In genomic region chr12:42180990-42181611, GRCh38 we compare ENCODE assay signal across 13 cellular contexts. TPM values are rescaled to one million over a fixed set of nuclear protein-coding genes. Genes with fewer than 3 reads are reported as not detected.
DNase-seq lines count a peak whose midpoint lies in the region; ATAC-seq and TF ChIP-seq lines count a peak whose summit lies in the region.
"Had no signal": no experiment of that assay in that cellular context is flagged by ENCODE, and none has a peak within 500 bp of the region (broad histone marks: within the 10 kb centered on the region; RNA-seq: fewer than 3 reads in every experiment).

No MANE protein-coding gene starts in this region.

- intact Hi-C loops in A673 (cut with micrococcal nuclease; ENCODE audit: unreplicated experiment), result no loop called here
- intact Hi-C loops in PC-9 (cut with micrococcal nuclease; ENCODE audit: unreplicated experiment), result loop anchor here (10.0 kb wide), 1 partner anchor 56 kb away; no protein-coding TSS in a partner anchor
- intact Hi-C loops in Calu3 (cut with micrococcal nuclease; ENCODE audit: unreplicated experiment), result no loop called here

- H3K27me3 ChIP-seq in A673 (replicated peaks; ENCODE audit: insufficient read depth, low read depth, low read length, poor library complexity) (no peaks in the 10 kb centered on the region), PC-9 (ENCODE audit: insufficient read depth, low read depth) (no peaks in the 10 kb centered on the region)
- H3K27me3 ChIP-seq: SJCRH30 had no signal

- H3K36me3 Mint-ChIP-seq in IgD-negative memory B cell (peaks cover 14% of the 10 kb centered on the region), Calu3 (ENCODE audit: insufficient read depth, unreplicated experiment) (peaks cover 4% of the 10 kb centered on the region)

- ATAC-seq in HG03025 (IDR thresholded peaks at IDR 0.05; ENCODE audit: low FRiP score, unreplicated experiment), result no peak

- no peaks in the 10 kb centered on the region for H4K20me1 ChIP-seq in PC-9 (ENCODE audit: insufficient read depth)

- no peaks in the 10 kb centered on the region for H3F3A ChIP-seq in PC-9 (ENCODE audit: insufficient read depth, low read depth)

- TF ChIP-seq CTCF in A673 (conservative IDR thresholded peaks at IDR 0.05; ENCODE audit: low read depth, low read length), result no peak
- no peak for TF ChIP-seq CTCF in PC-9 (conservative IDR thresholded peaks at IDR 0.05)
- TF ChIP-seq CTCF in Calu3 (IDR thresholded peaks at IDR 0.05; ENCODE audit: unreplicated experiment), result no peak

- H3K27ac ChIP-seq in A673 (ENCODE audit: low read depth, low read length, poor library complexity, severe bottlenecking) (no peak overlapping the region), PC-9 (no peak overlapping the region)
- H3K27ac ChIP-seq: SJCRH30, skin epidermis had no signal

- no peak overlapping the region for H2AFZ ChIP-seq in PC-9

- H3K4me3 Mint-ChIP-seq in IgD-negative memory B cell, result no peak overlapping the region
- H3K4me3 Mint-ChIP-seq in Calu3 (ENCODE audit: low read depth, unreplicated experiment), result no peak overlapping the region
- H3K4me3 Mint-ChIP-seq: activated naive CD8-positive, alpha-beta T cell treated with anti-CD3 and anti-CD28 coated beads, Interleukin-2, amount 10 ng/mL, durations not matched to agents 7 days and 5 days had no signal

- no peaks in the 10 kb centered on the region for H3K9me3 ChIP-seq in A673 (ENCODE audit: low read depth, low read length, poor library complexity, severe bottlenecking)
- no peaks in the 10 kb centered on the region for H3K9me3 ChIP-seq in PC-9 (ENCODE audit: insufficient read depth, low read depth)
- H3K9me3 ChIP-seq: SJCRH30 had no signal

- DNase-seq in A673 (ENCODE audit: low spot score), result peak; percentile 43
- peak; percentile 33 for DNase-seq in astrocyte of the hippocampus (ENCODE audit: low read depth, low spot score)
- peak; percentile 60 for DNase-seq in kidney glomerular epithelial cell (lab: John Stamatoyannopoulos, UW)
- no peak for DNase-seq in effector CD8-positive, alpha-beta T cell (lab: John Stamatoyannopoulos, UW)
- no peak for DNase-seq in PC-9
- DNase-seq in Calu3, result no peak
- DNase-seq: activated CD4-positive, alpha-beta T cell treated with anti-CD3 and anti-CD28 coated beads, Interleukin-2, amount 50 U/mL, for 1 hour; activated naive CD8-positive, alpha-beta T cell treated with anti-CD3 and anti-CD28 coated beads, Interleukin-2, amount 10 ng/mL, durations not matched to agents 7 days and 5 days; NCI-H2107; SJCRH30 had no signal

- H3K4me2 ChIP-seq in PC-9, result no peak overlapping the region

- H3K27me3 Mint-ChIP-seq in IgD-negative memory B cell (no peaks in the 10 kb centered on the region), Calu3 (ENCODE audit: unreplicated experiment) (no peaks in the 10 kb centered on the region)
- H3K27me3 Mint-ChIP-seq: activated naive CD8-positive, alpha-beta T cell treated with anti-CD3 and anti-CD28 coated beads, Interleukin-2, amount 10 ng/mL, durations not matched to agents 7 days and 5 days had no signal

- POLR2A ChIA-PET in A673 (lab: Charles Lee; ENCODE audit: low non-redundant PET), result no interaction called here
- POLR2A ChIA-PET in PC-9 (lab: Charles Lee; ENCODE audit: unreplicated experiment), result no interaction called here

- H3K79me2 ChIP-seq in PC-9 (ENCODE audit: low read depth), result no peaks in the 10 kb centered on the region

- peak overlapping the region in 2 of 3 donors; percentile 7 to 54 for H3K27ac Mint-ChIP-seq in IgD-negative memory B cell
- H3K27ac Mint-ChIP-seq in Calu3 (ENCODE audit: unreplicated experiment), result no peak overlapping the region
- H3K27ac Mint-ChIP-seq: activated naive CD8-positive, alpha-beta T cell treated with anti-CD3 and anti-CD28 coated beads, Interleukin-2, amount 10 ng/mL, durations not matched to agents 7 days and 5 days had no signal

- BruUV-seq in A673 (replicated peaks; lab: Mats Ljungman, UMichigan) (no TSS peak), PC-9 (replicated peaks; lab: Mats Ljungman, UMichigan) (no TSS peak), Calu3 (replicated peaks; lab: Mats Ljungman, UMichigan) (no TSS peak)

- H3K4me3 ChIP-seq in A673 (ENCODE audit: low read depth, low read length, poor library complexity, severe bottlenecking) (no peak overlapping the region), PC-9 (no peak overlapping the region)
- H3K4me3 ChIP-seq: SJCRH30, skin epidermis had no signal

- CTCF ChIA-PET in A673 (lab: Charles Lee), result interaction anchor here (0.6 kb wide), 1 partner anchor 98 kb away, joined by 6 read pairs; no protein-coding TSS in a partner anchor
- CTCF ChIA-PET in PC-9 (lab: Charles Lee), result no interaction called here
- CTCF ChIA-PET in Calu3 (lab: Charles Lee), result interaction anchor here (0.7 kb wide), 1 partner anchor 10 kb away, joined by 3 read pairs; no protein-coding TSS in a partner anchor

- no peaks in the 10 kb centered on the region for H3K36me3 ChIP-seq in A673 (ENCODE audit: insufficient read depth, low read length, poor library complexity, severe bottlenecking)
- H3K36me3 ChIP-seq in PC-9 (ENCODE audit: low read depth), result no peaks in the 10 kb centered on the region

- H3K9me2 ChIP-seq in PC-9 (ENCODE audit: insufficient read depth), result no peaks in the 10 kb centered on the region

- H3K4me1 Mint-ChIP-seq in IgD-negative memory B cell (peaks cover 2 to 29% (median 12%) of the 10 kb centered on the region in 3 donors), Calu3 (ENCODE audit: low read depth, unreplicated experiment) (no peaks in the 10 kb centered on the region)

- H3K4me1 ChIP-seq in A673 (ENCODE audit: insufficient read depth, low read length, poor library complexity, severe bottlenecking) (peaks cover 8% of the 10 kb centered on the region), PC-9 (replicated peaks; ENCODE audit: insufficient read depth) (no peaks in the 10 kb centered on the region)
- H3K4me1 ChIP-seq: SJCRH30 had no signal

- peaks cover 0 to 4% (median 0%) of the 10 kb centered on the region in 3 donors for H3K9me3 Mint-ChIP-seq in IgD-negative memory B cell
- peaks cover 6% of the 10 kb centered on the region for H3K9me3 Mint-ChIP-seq in Calu3 (ENCODE audit: low read depth, unreplicated experiment)

RNA-seq across cellular contexts. Expression of gene GXYLT1, which starts 36.4 kb away (rescaled TPM):
- total RNA-seq in A673 (2021) (25.0 and 26.7 TPM in 2 replicates), PC-9 (2021) (7.8 TPM in 2 replicates), Calu3 (2022) (9.7 and 10.4 TPM in 2 replicates)
- polyA plus RNA-seq in IgD-negative memory B cell, result 5.1 TPM

RNA-seq across cellular contexts. Expression of gene YAF2, which starts 56.9 kb away (rescaled TPM):
- total RNA-seq in A673 (2021) (28.7 and 32.9 TPM in 2 replicates), PC-9 (2021) (11.6 and 17.6 TPM in 2 replicates), Calu3 (2022) (18.0 and 18.9 TPM in 2 replicates)
- polyA plus RNA-seq in IgD-negative memory B cell, result 20.1 TPM

Comparison
In these comparisons a context has a peak if more than half of its experiments do, and no peak if none do; other contexts are left out.
1. DNase-seq: peak in A673 (single experiment), astrocyte of the hippocampus (single experiment) and kidney glomerular epithelial cell (single experiment); none in effector CD8-positive, alpha-beta T cell (single experiment), PC-9 (0 of 2) and Calu3 (single experiment).